8 cellular contexts compared by ENCODE assay signal in the genomic region with DNA sequence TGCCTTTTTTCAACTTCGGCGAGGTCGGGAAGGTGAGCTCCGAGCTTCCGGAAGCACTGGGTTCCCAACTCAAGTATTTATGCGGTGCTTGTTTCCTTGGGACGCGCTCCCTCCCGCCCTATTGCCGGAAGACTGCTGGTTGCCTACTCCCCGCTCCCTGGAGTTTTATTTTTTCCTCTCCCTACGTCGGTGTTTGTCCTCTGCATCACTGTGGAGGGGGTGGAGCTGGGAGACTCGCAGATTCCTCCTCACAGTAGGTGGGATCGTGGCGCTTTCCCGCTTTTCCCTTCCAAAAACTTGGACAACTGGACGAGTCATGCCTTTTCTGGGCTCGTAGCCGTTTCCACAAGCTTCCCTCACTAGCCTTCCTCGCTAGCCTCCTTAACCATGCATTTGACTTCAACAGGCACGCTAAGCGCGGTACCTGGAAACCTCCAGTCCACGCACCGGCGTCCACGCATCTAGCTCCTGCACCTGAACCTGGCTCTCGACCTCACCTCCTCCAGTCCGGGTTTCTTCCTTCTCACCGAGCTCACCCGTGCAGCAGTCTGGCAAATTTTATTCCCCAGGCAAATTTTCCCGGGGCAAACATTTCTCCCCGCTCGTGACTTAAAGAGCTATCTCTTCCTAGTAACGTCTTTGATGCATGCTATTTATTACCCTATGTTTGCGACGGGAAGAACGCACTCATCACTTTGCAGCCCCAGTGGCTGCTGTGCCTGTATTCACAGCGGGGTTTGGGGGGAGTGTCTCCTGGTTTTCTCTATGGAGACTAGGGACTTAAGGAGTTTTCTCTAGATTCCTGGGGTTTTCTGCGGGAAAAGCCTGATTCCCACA. TPM values are rescaled to one million over a fixed set of nuclear protein-coding genes. Genes with fewer than 3 reads are reported as not detected.
DNase-seq lines count a peak whose midpoint lies in the region; ATAC-seq and TF ChIP-seq lines count a peak whose summit lies in the region.

Gene AVPR1A, minus strand, starts transcription at position 141 of the 837 bp plus-strand sequence. CDS start 365 bp downstream, outside the sequence.

- no peak for ATAC-seq in IMR-90 (ENCODE audit: low read depth)
- peak; percentile 49 for ATAC-seq in left lung
- no peak for ATAC-seq in GM18502 (IDR thresholded peaks at IDR 0.05; ENCODE audit: poor library complexity, unreplicated experiment)
- ATAC-seq in GM19395 (IDR thresholded peaks at IDR 0.05; ENCODE audit: unreplicated experiment) = no peak
- ATAC-seq in GM19452 (IDR thresholded peaks at IDR 0.05; ENCODE audit: unreplicated experiment) = no peak

- DNase-seq in CD14-positive monocyte (ENCODE audit: low spot score) = no peak
- DNase-seq in IMR-90 = no peak
- DNase-seq in mammary epithelial cell = no peak
- DNase-seq in left lung = peak in 1 of 2 donors; percentile 47
- peak; percentile 39 to 48 for DNase-seq in thyroid gland

- no peak within 1 kb of the TSS for H3K23ac ChIP-seq in IMR-90 (ENCODE audit: low read depth, low read length)

- 0% methylated on average over 26 of the region's 41 CpGs; no CpG with 5 or more reads in 1 of the 2 experiments for WGBS in IMR-90 (ENCODE audit: extremely low coverage in 2 of 2, insufficient read length in 1 of 2), 2 experiments
- WGBS in mammary epithelial cell (ENCODE audit: low coverage, missing lambda C conversion rate) = 5% methylated on average over 35 of the region's 41 CpGs
- WGBS in thyroid gland, 2 donors = 1 to 2% methylated on average over 41 of the region's 41 CpGs

- H3K4me2 ChIP-seq in IMR-90 (ENCODE audit: low read depth, low read length) (peak within 1 kb of the TSS; percentile 12; the same call in 1 of the 2 replicates), mammary epithelial cell (ENCODE audit: insufficient read depth, low read depth, low read length) (peak within 1 kb of the TSS; percentile 63)

- H2AFZ ChIP-seq in IMR-90 (replicated peaks; ENCODE audit: low read length, poor library complexity) = peak within 1 kb of the TSS; percentile 69
- peak within 1 kb of the TSS; percentile 66 for H2AFZ ChIP-seq in mammary epithelial cell (ENCODE audit: low read depth, low read length)

- peaks cover 26% of the 10 kb centered on the region for H3K4me1 Mint-ChIP-seq in CD14-positive monocyte

- dilution Hi-C loops in IMR-90 (cut with HindIII; ENCODE audit: low sequenced_read_pairs, unreplicated experiment) = no loop called here
- dilution Hi-C loops in mammary epithelial cell (cut with HindIII; ENCODE audit: low sequenced_read_pairs) = no loop called here

- intact Hi-C loops in CD14-positive monocyte (cut with micrococcal nuclease) = no loop called here
- intact Hi-C loops in IMR-90 (cut with micrococcal nuclease) = no loop called here
- intact Hi-C loops in mammary epithelial cell (cut with micrococcal nuclease) = no loop called here
- intact Hi-C loops in left lung (cut with DNase I) = no loop called here
- intact Hi-C loops in thyroid gland (cut with DNase I) = no loop called here

- CTCF ChIA-PET in IMR-90 (lab: Yijun Ruan, JAX) = interaction anchor here (0.6 to 2.2 kb wide), 11 partner anchors 8 to 348 kb away, joined by 3 to 10 read pairs (median 3); no protein-coding TSS in a partner anchor
- CTCF ChIA-PET in mammary epithelial cell (lab: Charles Lee; ENCODE audit: low non-redundant PET) = interaction anchor here (0.6 to 0.7 kb wide), 5 partner anchors 83 to 671 kb away, joined by 3 to 5 read pairs (median 4); no protein-coding TSS in a partner anchor

- peaks cover 27% of the 10 kb centered on the region for H3K27me3 ChIP-seq in IMR-90 (ENCODE audit: control insufficient read depth, insufficient read depth, low read length)
- H3K27me3 ChIP-seq in mammary epithelial cell (ENCODE audit: insufficient read depth, low read length) = peaks cover 51% of the 10 kb centered on the region
- peaks cover 37 to 87% of the 10 kb centered on the region in 2 donors for H3K27me3 ChIP-seq in left lung
- no peaks in the 10 kb centered on the region for H3K27me3 ChIP-seq in thyroid gland

- no peak within 1 kb of the TSS for H4K5ac ChIP-seq in IMR-90 (ENCODE audit: low read depth, low read length)

- H3K4me3 ChIP-seq in IMR-90 (ENCODE audit: insufficient read depth, low read depth, low read length) (no peak within 1 kb of the TSS), mammary epithelial cell (replicated peaks in 1 of 3; ENCODE audit: insufficient read depth in 1 of 3, low read depth in 2 of 3, low read length in 3 of 3) (no peak within 1 kb of the TSS), left lung (peak within 1 kb of the TSS in 1 of 2 donors; percentile 33), thyroid gland (replicated peaks in 1 of 3) (peak within 1 kb of the TSS; percentile 11 to 39 (median 22))

- no peak within 1 kb of the TSS for H4K8ac ChIP-seq in IMR-90 (ENCODE audit: low read depth in 2 of 2, low read length in 2 of 2)

- H2BK20ac ChIP-seq in IMR-90 (ENCODE audit: low read depth, low read length) = no peak within 1 kb of the TSS

- peak within 1 kb of the TSS; percentile 51 for H2AK9ac ChIP-seq in IMR-90 (replicated peaks; ENCODE audit: low read depth, low read length, poor library complexity)

- H3K36me3 Mint-ChIP-seq in CD14-positive monocyte = peaks cover 5 to 12% of the 10 kb centered on the region in 2 donors

- no peaks in the 10 kb centered on the region for H3K79me2 ChIP-seq in mammary epithelial cell (ENCODE audit: insufficient read depth, low read length)

- H3K36me3 ChIP-seq in IMR-90 (ENCODE audit: control insufficient read depth, insufficient read depth, low read length) = no peaks in the 10 kb centered on the region
- H3K36me3 ChIP-seq in mammary epithelial cell (ENCODE audit: insufficient read depth, low read length) = no peaks in the 10 kb centered on the region
- no peaks in the 10 kb centered on the region for H3K36me3 ChIP-seq in left lung
- H3K36me3 ChIP-seq in thyroid gland = no peaks in the 10 kb centered on the region

- BruUV-seq in IMR-90 (replicated peaks; lab: Mats Ljungman, UMichigan) = no TSS peak
- BruUV-seq in mammary epithelial cell (replicated peaks; lab: Mats Ljungman, UMichigan) = no TSS peak

- H3K27ac ChIP-seq in IMR-90 (ENCODE audit: insufficient read depth, low read length) = no peak within 1 kb of the TSS
- H3K27ac ChIP-seq in mammary epithelial cell (ENCODE audit: insufficient read depth, low read depth, low read length) = no peak within 1 kb of the TSS
- H3K27ac ChIP-seq in left lung = no peak within 1 kb of the TSS
- H3K27ac ChIP-seq in thyroid gland = peak within 1 kb of the TSS; percentile 6 to 29 (median 27)

- peak within 1 kb of the TSS; percentile 34 to 90 for H3K4me3 Mint-ChIP-seq in CD14-positive monocyte

- no peak within 1 kb of the TSS for H3K4ac ChIP-seq in IMR-90 (ENCODE audit: low read depth, low read length)

- no peak within 1 kb of the TSS for H2AK5ac ChIP-seq in IMR-90 (ENCODE audit: low read depth, low read length)

- no peaks in the 10 kb centered on the region for H3K9me1 ChIP-seq in IMR-90 (ENCODE audit: insufficient read depth, low read length)

- peaks cover 0 to 12% (median 7%) of the 10 kb centered on the region in 7 donors for H3K9me3 Mint-ChIP-seq in CD14-positive monocyte

- H3K79me1 ChIP-seq in IMR-90 (ENCODE audit: low read depth in 1 of 2, low read length in 2 of 2) = no peaks in the 10 kb centered on the region

- in situ Hi-C loops in IMR-90 (cut with MboI; ENCODE audit: low sequenced_read_pairs) = no loop called here
- in situ Hi-C loops in mammary epithelial cell (cut with MboI; ENCODE audit: low sequenced_read_pairs in 2 of 2) = no loop called here

- H3K9me3 ChIP-seq in IMR-90 (ENCODE audit: control insufficient read depth, insufficient read depth, low read length) (peaks cover 5% of the 10 kb centered on the region), mammary epithelial cell (replicated peaks; ENCODE audit: insufficient read depth, low read length) (no peaks in the 10 kb centered on the region), left lung (no peaks in the 10 kb centered on the region), thyroid gland (no peaks in the 10 kb centered on the region)

- H2BK120ac ChIP-seq in IMR-90 (ENCODE audit: low read depth, low read length) = no peak within 1 kb of the TSS

- no peaks in the 10 kb centered on the region for H4K20me1 ChIP-seq in IMR-90 (ENCODE audit: insufficient read depth, low read length)
- peaks cover 4% of the 10 kb centered on the region for H4K20me1 ChIP-seq in mammary epithelial cell (ENCODE audit: insufficient read depth, low read length)

- H2BK5ac ChIP-seq in IMR-90 (ENCODE audit: low read depth, low read length, poor library complexity, severe bottlenecking) = no peak within 1 kb of the TSS

- peak within 1 kb of the TSS in 1 of 7 donors; percentile 55 for H3K27ac Mint-ChIP-seq in CD14-positive monocyte

- H3K56ac ChIP-seq in IMR-90 (ENCODE audit: extremely low read depth, insufficient read depth, low read length) = no peak within 1 kb of the TSS

- peaks cover 52 to 68% (median 56%) of the 10 kb centered on the region in 3 donors for H3K27me3 Mint-ChIP-seq in CD14-positive monocyte (ENCODE audit: low read depth in 3 of 3)

- no peaks in the 10 kb centered on the region for H3K4me1 ChIP-seq in IMR-90 (ENCODE audit: control insufficient read depth, insufficient read depth, low read length)
- H3K4me1 ChIP-seq in mammary epithelial cell (ENCODE audit: insufficient read depth, low read length) = peaks cover 10% of the 10 kb centered on the region
- H3K4me1 ChIP-seq in left lung = peaks cover 0 to 22% of the 10 kb centered on the region in 2 donors
- peaks cover 6 to 8% of the 10 kb centered on the region in 2 donors for H3K4me1 ChIP-seq in thyroid gland

- H3K14ac ChIP-seq in IMR-90 (replicated peaks; ENCODE audit: low read depth, low read length) = no peak within 1 kb of the TSS

- no peak within 1 kb of the TSS for H4K91ac ChIP-seq in IMR-90 (ENCODE audit: insufficient read depth, low read depth, low read length)

- no peak for TF ChIP-seq RAD21 in IMR-90 (IDR thresholded peaks at IDR 0.05; ENCODE audit: low read length)

- H3K18ac ChIP-seq in IMR-90 (ENCODE audit: low read depth, low read length) = no peak within 1 kb of the TSS

- POLR2A ChIA-PET in IMR-90 (lab: Charles Lee; ENCODE audit: unreplicated experiment) = no interaction called here

- no peak for TF ChIP-seq CTCF in CD14-positive monocyte (IDR thresholded peaks at IDR 0.05)
- no peak for TF ChIP-seq CTCF in IMR-90 (conservative IDR thresholded peaks at IDR 0.05; ENCODE audit: low read depth, low read length)
- TF ChIP-seq CTCF in mammary epithelial cell (conservative IDR thresholded peaks at IDR 0.05 in 1 of 2, IDR thresholded peaks at IDR 0.05 in 1 of 2; ENCODE audit: extremely low read depth in 1 of 2, insufficient read depth in 1 of 2, low read depth in 1 of 2, low read length in 2 of 2) = no peak
- no peak for TF ChIP-seq CTCF in left lung (IDR thresholded peaks at IDR 0.05)
- no peak for TF ChIP-seq CTCF in thyroid gland (IDR thresholded peaks at IDR 0.05)

- TF ChIP-seq POLR2A in IMR-90 (IDR thresholded peaks at IDR 0.05; ENCODE audit: low read depth, low read length) (no peak), thyroid gland (IDR thresholded peaks at IDR 0.05) (peak in 1 of 2 donors; percentile 50)

- no peak within 1 kb of the TSS for H3K9ac ChIP-seq in IMR-90 (ENCODE audit: low read depth, low read length)
- no peak within 1 kb of the TSS for H3K9ac ChIP-seq in mammary epithelial cell (ENCODE audit: insufficient read depth, low read length)

- H2BK15ac ChIP-seq in IMR-90 (ENCODE audit: low read depth, low read length) = no peak within 1 kb of the TSS

RNA-seq across cellular contexts. Expression of gene AVPR1A, which starts in this region (rescaled TPM):
- polyA plus RNA-seq in CD14-positive monocyte (not detected), IMR-90 (2012; rRNA removed) (not detected in 2 replicates), mammary epithelial cell (not detected)
- total RNA-seq in IMR-90 (2012; rRNA removed) (not detected in 2 replicates), mammary epithelial cell (under 1 TPM in 1 of 2 donors, not detected in 1; under 0.01 TPM), left lung (1 to 10 TPM in 1 of 2 donors, under 1 TPM in 1; 0.26 to 1.1 TPM), thyroid gland (10 to 100 TPM; 11.6 to 34.2 (median 20.8) TPM)
- polyA plus RNA-seq in IMR-90 (2012; cell fraction: cytosol; rRNA removed) = not detected in 2 replicates
- polyA plus RNA-seq in IMR-90 (2012; cell fraction: nucleus; rRNA removed; ENCODE audit: low replicate concordance) = not detected in 2 replicates
- not detected for polyA minus RNA-seq in mammary epithelial cell

Comparison
In these comparisons a context has a peak if more than half of its experiments do, and no peak if none do; other contexts are left out.
1. RNA of gene AVPR1A (total RNA-seq): 11.6 to 34.2 TPM in thyroid gland; 0.26 to 1.1 TPM in left lung, not detected in IMR-90 and under 0.01 TPM in mammary epithelial cell; every median in the first group is over 4 times any median in the second.
2. DNase-seq: peak in thyroid gland (2 of 2); none in CD14-positive monocyte (single experiment), IMR-90 (single experiment) and mammary epithelial cell (single experiment).
3. H3K27ac ChIP-seq: peak in thyroid gland (3 of 3); none in IMR-90 (single experiment), mammary epithelial cell (single experiment) and left lung (0 of 2).
4. H3K4me3 ChIP-seq: peak in thyroid gland (3 of 3); none in IMR-90 (single experiment) and mammary epithelial cell (0 of 3).